Comparison of ENCODE assay signal across 23 cellular contexts in genomic region chr15:67331676-67332075, GRCh38.
A peak's percentile ranks its signal among the peaks of the same experiment; 100 is the strongest.
DNase-seq lines count a peak whose midpoint lies in the region; ATAC-seq and TF ChIP-seq lines count a peak whose summit lies in the region.
"Had no signal": no experiment of that assay in that cellular context is flagged by ENCODE, and none has a peak within 500 bp of the region (broad histone marks: within the 10 kb centered on the region; RNA-seq: fewer than 3 reads in every experiment).

No MANE protein-coding gene starts in this region.

- no peak overlapping the region for H3K27ac ChIP-seq in stomach
- H3K27ac ChIP-seq in smooth muscle cell (ENCODE audit: low read depth), result no peak overlapping the region
- H3K27ac ChIP-seq: ascending aorta, RWPE1, uterus had no signal

- no peak for TF ChIP-seq CTCF in AG10803 (conservative IDR thresholded peaks at IDR 0.05; ENCODE audit: low read length)
- no peak for TF ChIP-seq CTCF in stomach (IDR thresholded peaks at IDR 0.05)
- TF ChIP-seq CTCF in smooth muscle cell (IDR thresholded peaks at IDR 0.05; ENCODE audit: borderline replicate concordance, insufficient read depth, poor library complexity, severe bottlenecking), result no peak

- no peak overlapping the region for H3K4me3 ChIP-seq in AG10803 (ENCODE audit: low read length)
- H3K4me3 ChIP-seq in stomach, result no peak overlapping the region
- H3K4me3 ChIP-seq in smooth muscle cell, result no peak overlapping the region
- H3K4me3 ChIP-seq: ascending aorta, lung, uterus had no signal

- intact Hi-C loops in stomach (cut with DNase I; ENCODE audit: low total_unique reads), result no loop called here

- no peaks in the 10 kb centered on the region for H4K20me1 ChIP-seq in smooth muscle cell (ENCODE audit: low read depth)

- H3K4me1 ChIP-seq in stomach (no peaks in the 10 kb centered on the region), smooth muscle cell (ENCODE audit: low read depth) (no peaks in the 10 kb centered on the region)
- H3K4me1 ChIP-seq: ascending aorta, uterus had no signal

- no peaks in the 10 kb centered on the region for H3K79me2 ChIP-seq in smooth muscle cell (ENCODE audit: low read depth)

- no peak for TF ChIP-seq EP300 in stomach (IDR thresholded peaks at IDR 0.05)

- 77 to 85% (median 80%) methylated on average over 1 of the region's 1 CpG for WGBS in stomach, 5 donors
- 94% methylated on average over 1 of the region's 1 CpG for WGBS in smooth muscle cell (ENCODE audit: low lambda C conversion rate)

- no peaks in the 10 kb centered on the region for H3F3A ChIP-seq in smooth muscle cell (ENCODE audit: low read depth)

- H3K4me2 ChIP-seq in smooth muscle cell, result no peak overlapping the region

- peak; percentile 62 for DNase-seq in AG10803 (ENCODE audit: low read depth)
- peak; percentile 56 for DNase-seq in LHCN-M2 (ENCODE audit: low read depth)
- peak; percentile 70 for DNase-seq in fibroblast of gingiva (ENCODE audit: low read depth)
- DNase-seq in left lobe of liver (ENCODE audit: low spot score), result peak; percentile 52
- DNase-seq in stomach, result no peak
- no peak for DNase-seq in smooth muscle cell (lab: John Stamatoyannopoulos, UW; ENCODE audit: unreplicated experiment)
- DNase-seq in HuH-7 (ENCODE audit: low spot score), result no peak
- DNase-seq: activated CD8-positive, alpha-beta T cell treated with anti-CD3 and anti-CD28 coated beads, Interleukin-2, amount 10 ng/mL, durations not matched to agents 7 days and 5 days; activated naive CD4-positive, alpha-beta T cell treated with anti-CD3 and anti-CD28 coated beads, Interleukin-2, amount 10 ng/mL, durations not matched to agents 7 days and 5 days; activated T-cell treated with anti-CD3 and anti-CD28 coated beads, Interleukin-2, amount 50 U/mL, for 24 hours; CD4-positive, alpha-beta memory T cell; effector CD4-positive, alpha-beta T cell; H7; head of caudate nucleus; Karpas-422; NCI-H1105; NCI-H510A treated with DMSO at 0.1 percent for 48 hours; stimulated activated CD8-positive, alpha-beta memory T cell treated with anti-CD3 and anti-CD28 coated beads, Interleukin-4, amount 100 ng/mL, for 48 hours; uterus had no signal

- H3K27me3 ChIP-seq in stomach, result no peaks in the 10 kb centered on the region
- peaks cover 5% of the 10 kb centered on the region for H3K27me3 ChIP-seq in smooth muscle cell (ENCODE audit: low read depth)
- H3K27me3 ChIP-seq: ascending aorta, uterus had no signal

- ATAC-seq in left lobe of liver, result peak; percentile 97
- no peak for ATAC-seq in GM19463 (IDR thresholded peaks at IDR 0.05; ENCODE audit: unreplicated experiment)
- ATAC-seq: activated CD8-positive, alpha-beta T cell treated with anti-CD3 and anti-CD28 coated beads, Interleukin-2, amount 10 ng/mL, durations not matched to agents 7 days and 5 days had no signal

- TF ChIP-seq POLR2A in stomach (IDR thresholded peaks at IDR 0.05), result no peak

- H3K9me3 ChIP-seq in stomach (peaks cover 0 to 8% (median 2%) of the 10 kb centered on the region in 4 donors), smooth muscle cell (replicated peaks; ENCODE audit: low read depth) (no peaks in the 10 kb centered on the region)

- H2AFZ ChIP-seq in smooth muscle cell (ENCODE audit: low read depth), result no peak overlapping the region

- no peak overlapping the region for H3K9ac ChIP-seq in smooth muscle cell (ENCODE audit: low read depth)

- no peaks in the 10 kb centered on the region for H3K36me3 ChIP-seq in stomach
- no peaks in the 10 kb centered on the region for H3K36me3 ChIP-seq in smooth muscle cell (ENCODE audit: low read depth)
- H3K36me3 ChIP-seq: ascending aorta, uterus had no signal

Comparison
In these comparisons a context has a peak if more than half of its experiments do, and no peak if none do; other contexts are left out.
1. DNase-seq: peak in AG10803 (single experiment), LHCN-M2 (single experiment), fibroblast of gingiva (single experiment) and left lobe of liver (single experiment); none in stomach (single experiment), smooth muscle cell (single experiment) and HuH-7 (single experiment).